8 cellular contexts compared by ENCODE assay signal in genomic region chr11:66478823-66479740, GRCh38. TPM values are rescaled to one million over a fixed set of nuclear protein-coding genes. Genes with fewer than 3 reads are reported as not detected.
A peak's percentile ranks its signal among the peaks of the same experiment; 100 is the strongest.
DNase-seq lines count a peak whose midpoint lies in the region; ATAC-seq and TF ChIP-seq lines count a peak whose summit lies in the region.

No MANE protein-coding gene starts in this region.

- ATAC-seq in HG03025 (IDR thresholded peaks at IDR 0.05; ENCODE audit: low FRiP score, unreplicated experiment), result no peak

- CTCF ChIA-PET in A673 (lab: Charles Lee), result interaction anchor here (0.8 to 1.5 kb wide), 6 partner anchors 13 to 199 kb away, joined by 3 to 12 read pairs (median 3); partner anchors contain the start of gene PELI3

- H3K79me2 ChIP-seq in hepatocyte, result peaks cover 21% of the 10 kb centered on the region

- peak overlapping the region; percentile 97 for H3K4me2 ChIP-seq in hepatocyte

- no peak for TF ChIP-seq POLR2A in sigmoid colon (IDR thresholded peaks at IDR 0.05)

- H3K4me1 ChIP-seq in A673 (ENCODE audit: insufficient read depth, low read length, poor library complexity, severe bottlenecking), result no peaks in the 10 kb centered on the region
- H3K4me1 ChIP-seq in hepatocyte (ENCODE audit: insufficient read depth), result peaks cover 11% of the 10 kb centered on the region
- H3K4me1 ChIP-seq in sigmoid colon, result peaks cover 0 to 21% (median 11%) of the 10 kb centered on the region in 4 donors

- H3K36me3 ChIP-seq in A673 (ENCODE audit: insufficient read depth, low read length, poor library complexity, severe bottlenecking) (peaks cover 7% of the 10 kb centered on the region), hepatocyte (replicated peaks; ENCODE audit: insufficient read depth, low read depth) (no peaks in the 10 kb centered on the region), sigmoid colon (peaks cover 0 to 28% (median 5%) of the 10 kb centered on the region in 4 donors)

- peak; percentile 94 for TF ChIP-seq CTCF in A673 (conservative IDR thresholded peaks at IDR 0.05; ENCODE audit: low read depth, low read length)
- peak; percentile 80 for TF ChIP-seq CTCF in GM12801 (IDR thresholded peaks at IDR 0.05; ENCODE audit: extremely low read depth, insufficient read length)
- peak; percentile 67 for TF ChIP-seq CTCF in hepatocyte (IDR thresholded peaks at IDR 0.05; ENCODE audit: poor library complexity)
- TF ChIP-seq CTCF in sigmoid colon (IDR thresholded peaks at IDR 0.05), result peak; percentile 32 to 67 (median 61)

- intact Hi-C loops in A673 (cut with micrococcal nuclease; ENCODE audit: unreplicated experiment) (loop anchor here (1.0 kb wide), 1 partner anchor 71 kb away; no protein-coding TSS in a partner anchor), sigmoid colon (cut with DNase I) (loop anchor here (1.0 kb wide), 1 partner anchor 12 kb away; no protein-coding TSS in a partner anchor)

- peak overlapping the region; percentile 73 for H2AFZ ChIP-seq in hepatocyte

- BruUV-seq in A673 (replicated peaks; lab: Mats Ljungman, UMichigan), result no TSS peak

- peaks cover 4% of the 10 kb centered on the region for H4K20me1 ChIP-seq in hepatocyte (ENCODE audit: insufficient read depth, poor library complexity, severe bottlenecking)

- no peak for TF ChIP-seq EP300 in sigmoid colon (IDR thresholded peaks at IDR 0.05)

- 13% methylated on average over 22 of the region's 22 CpGs for WGBS in hepatocyte (ENCODE audit: low lambda C conversion rate, missing lambda C conversion rate)
- 11 to 17% methylated on average over 22 of the region's 22 CpGs for WGBS in sigmoid colon, 2 donors

- POLR2A ChIA-PET in A673 (lab: Charles Lee; ENCODE audit: low non-redundant PET), result interaction anchor here (0.7 kb wide), 1 partner anchor 647 kb away, joined by 3 read pairs; no protein-coding TSS in a partner anchor

- H3K27me3 ChIP-seq in A673 (replicated peaks; ENCODE audit: insufficient read depth, low read depth, low read length, poor library complexity) (no peaks in the 10 kb centered on the region), hepatocyte (no peaks in the 10 kb centered on the region), sigmoid colon (no peaks in the 10 kb centered on the region)

- H3K4me3 ChIP-seq in A673 (ENCODE audit: low read depth, low read length, poor library complexity, severe bottlenecking), result peak overlapping the region; percentile 87
- H3K4me3 ChIP-seq in hepatocyte, result peak overlapping the region; percentile 31
- peak overlapping the region; percentile 56 to 75 (median 64) for H3K4me3 ChIP-seq in sigmoid colon

- DNase-seq in A673 (ENCODE audit: low spot score) (peak; percentile 47), NCI-H774 (lab: John Stamatoyannopoulos, UW) (peak; percentile 8), amniotic epithelial cell (ENCODE audit: low read depth) (peak; percentile 50), hepatocyte (ENCODE audit: low spot score) (peak; percentile 55), sigmoid colon (peak; percentile 81), NK-92 (lab: John Stamatoyannopoulos, UW; ENCODE audit: unreplicated experiment) (no peak)

- H3K9me3 ChIP-seq in A673 (ENCODE audit: low read depth, low read length, poor library complexity, severe bottlenecking) (no peaks in the 10 kb centered on the region), hepatocyte (ENCODE audit: low read depth) (no peaks in the 10 kb centered on the region), sigmoid colon (no peaks in the 10 kb centered on the region)

- peak overlapping the region; percentile 91 for H3K27ac ChIP-seq in A673 (ENCODE audit: low read depth, low read length, poor library complexity, severe bottlenecking)
- H3K27ac ChIP-seq in hepatocyte, result peak overlapping the region; percentile 95
- H3K27ac ChIP-seq in sigmoid colon, result peak overlapping the region; percentile 90 to 93 (median 92)

- H3K9me2 ChIP-seq in hepatocyte (replicated peaks; ENCODE audit: insufficient read depth), result no peaks in the 10 kb centered on the region

RNA-seq across cellular contexts. Expression of gene DPP3, which starts 1.2 kb away (rescaled TPM):
- total RNA-seq in A673 (2021), result 83.3 and 93.3 TPM in 2 replicates
- 46.0 and 56.0 TPM in 2 replicates for total RNA-seq in hepatocyte
- polyA plus RNA-seq in hepatocyte, result 54.8 and 57.3 TPM in 2 replicates
- 10 to 100 TPM in 1 of 4 donors, 1 to 10 TPM in 3; 5.1 to 15.5 (median 9.4) TPM for total RNA-seq in sigmoid colon
- polyA plus RNA-seq in sigmoid colon, result 10 to 100 TPM; 33.0 to 86.5 (median 66.6) TPM

RNA-seq across cellular contexts. Expression of gene PELI3, which starts 12.4 kb away (rescaled TPM):
- total RNA-seq in A673 (2021), result 15.4 and 18.5 TPM in 2 replicates
- 5.5 and 6.7 TPM in 2 replicates for total RNA-seq in hepatocyte
- 5.5 and 10.9 TPM in 2 replicates for polyA plus RNA-seq in hepatocyte
- total RNA-seq in sigmoid colon, result 10 to 100 TPM; 16.9 to 26.4 (median 23.0) TPM
- 1 to 10 TPM; 5.0 to 6.0 (median 5.3) TPM for polyA plus RNA-seq in sigmoid colon

RNA-seq across cellular contexts. Expression of gene BBS1, which starts 31.4 kb away (rescaled TPM):
- 40.5 and 48.4 TPM in 2 replicates for total RNA-seq in A673 (2021)
- 25.1 and 33.4 TPM in 2 replicates for total RNA-seq in hepatocyte
- polyA plus RNA-seq in hepatocyte, result 27.7 and 33.9 TPM in 2 replicates
- 10 to 100 TPM; 50.2 to 91.4 (median 57.8) TPM for total RNA-seq in sigmoid colon
- polyA plus RNA-seq in sigmoid colon, result 10 to 100 TPM in 1 of 3 donors, 1 to 10 TPM in 2; 7.8 to 19.0 (median 9.0) TPM

RNA-seq across cellular contexts. Expression of gene MRPL11, which starts 40.4 kb away (rescaled TPM):
- 96.5 and 97.9 TPM in 2 replicates for total RNA-seq in A673 (2021)
- 45.6 and 60.6 TPM in 2 replicates for total RNA-seq in hepatocyte
- polyA plus RNA-seq in hepatocyte, result 57.1 and 59.8 TPM in 2 replicates
- total RNA-seq in sigmoid colon, result 10 to 100 TPM; 54.2 to 77.8 (median 61.3) TPM
- polyA plus RNA-seq in sigmoid colon, result 100 to 1,000 TPM in 1 of 3 donors, 10 to 100 TPM in 2; 60.6 to 110 (median 70.3) TPM

RNA-seq across cellular contexts. Expression of gene NPAS4, which starts 58.2 kb away (rescaled TPM):
- total RNA-seq in A673 (2021) (not detected in 2 replicates), hepatocyte (0.60 TPM in 1 of 2 replicates, not detected in the other), sigmoid colon (1 to 10 TPM in 1 of 4 donors, under 1 TPM in 3; 0.49 to 2.5 (median 0.83) TPM)
- polyA plus RNA-seq in hepatocyte (0.31 TPM in 1 of 2 replicates, not detected in the other), sigmoid colon (under 1 TPM in 1 of 3 donors, not detected in 2; 0.19 TPM)

Comparison
In these comparisons a context has a peak if more than half of its experiments do, and no peak if none do; other contexts are left out.
1. H3K4me3 ChIP-seq: peak in every context shown above with its lines; median percentile 87 in A673; 64 in sigmoid colon; 31 in hepatocyte.